14 cellular contexts compared by ENCODE assay signal in the genomic region with DNA sequence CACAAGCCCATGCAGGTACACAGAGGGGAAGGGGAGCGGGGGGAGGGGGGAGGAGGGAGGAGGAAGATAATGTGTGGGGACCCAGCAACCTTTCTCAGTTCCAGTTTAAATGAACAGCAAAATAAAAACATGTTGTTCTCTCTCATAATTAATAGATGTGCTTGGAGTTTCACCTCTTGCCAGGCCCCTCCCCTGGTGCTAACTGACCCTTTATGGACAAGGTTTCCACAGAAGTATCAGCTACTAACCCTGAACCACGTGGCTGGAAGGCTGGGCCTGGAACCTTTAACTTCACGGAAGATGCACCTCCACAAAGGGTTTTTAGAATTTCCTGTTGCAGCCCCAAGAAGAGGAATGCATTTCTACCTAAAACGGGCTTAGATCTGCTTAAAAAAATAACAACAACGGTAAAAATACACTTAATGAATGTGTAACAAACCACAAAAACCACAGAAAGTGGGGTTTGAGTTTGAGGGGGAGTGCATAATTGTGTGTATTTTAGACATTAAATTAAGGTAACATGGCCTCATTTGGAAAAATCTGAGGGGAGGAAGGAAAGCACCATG. TPM values are rescaled to one million over a fixed set of nuclear protein-coding genes. Genes with fewer than 3 reads are reported as not detected.
DNase-seq lines count a peak whose midpoint lies in the region; ATAC-seq and TF ChIP-seq lines count a peak whose summit lies in the region.
"Had no signal": no experiment of that assay in that cellular context is flagged by ENCODE, and none has a peak within 500 bp of the region (broad histone marks: within the 10 kb centered on the region; RNA-seq: fewer than 3 reads in every experiment).

No MANE protein-coding gene starts in this region.

- BruUV-seq in Panc1 (replicated peaks; lab: Mats Ljungman, UMichigan): no TSS peak

- POLR2A ChIA-PET in Panc1 (lab: Charles Lee): interaction anchor here (0.6 kb wide), 1 partner anchor 283 kb away, joined by 3 read pairs; no protein-coding TSS in a partner anchor

- peaks cover 48% of the 10 kb centered on the region for H3K4me1 ChIP-seq in Panc1 (ENCODE audit: control insufficient read depth, insufficient read depth, low read length)
- peaks cover 37% of the 10 kb centered on the region for H3K4me1 ChIP-seq in hepatocyte (ENCODE audit: insufficient read depth)
- no peaks in the 10 kb centered on the region for H3K4me1 ChIP-seq in effector memory CD4-positive, alpha-beta T cell (ENCODE audit: control insufficient read depth, insufficient read depth, low read length, poor library complexity, severe bottlenecking)
- H3K4me1 ChIP-seq: neural progenitor cell had no signal

- no peaks in the 10 kb centered on the region for H3K79me2 ChIP-seq in hepatocyte

- H3K27ac Mint-ChIP-seq in stimulated activated memory B cell treated with anti-CD40 and anti-IgM and Interleukin-4, amounts not matched to agents 10 μg/mL and 1 μg/mL and 100 μg/mL, for 72 hours: peak overlapping the region; percentile 60

- no peaks in the 10 kb centered on the region for H3K9me2 ChIP-seq in hepatocyte (replicated peaks; ENCODE audit: insufficient read depth)

- H3K36me3 ChIP-seq in Panc1 (ENCODE audit: control insufficient read depth, insufficient read depth, low read length) (no peaks in the 10 kb centered on the region), hepatocyte (replicated peaks; ENCODE audit: insufficient read depth, low read depth) (no peaks in the 10 kb centered on the region)
- H3K36me3 ChIP-seq in effector memory CD4-positive, alpha-beta T cell (ENCODE audit: control insufficient read depth, insufficient read depth, low read length): no peaks in the 10 kb centered on the region
- H3K36me3 ChIP-seq: neural progenitor cell had no signal

- ATAC-seq in Panc1 (no peak), GM18873 (IDR thresholded peaks at IDR 0.05; ENCODE audit: low FRiP score, unreplicated experiment) (no peak), GM21825 (IDR thresholded peaks at IDR 0.05; ENCODE audit: unreplicated experiment) (no peak)
- no peak for ATAC-seq in stimulated activated memory B cell treated with anti-CD40 and anti-IgM and Interleukin-4, amounts not matched to agents 10 μg/mL and 1 μg/mL and 100 μg/mL, for 72 hours

- TF ChIP-seq CTCF in GM12865 (IDR thresholded peaks at IDR 0.05; ENCODE audit: insufficient read depth, low read depth, low read length, missing control alignments): no peak
- no peak for TF ChIP-seq CTCF in Panc1 (IDR thresholded peaks at IDR 0.05)
- TF ChIP-seq CTCF in hepatocyte (IDR thresholded peaks at IDR 0.05; ENCODE audit: poor library complexity): no peak

- intact Hi-C loops in Panc1 (cut with micrococcal nuclease; ENCODE audit: unreplicated experiment): no loop called here

- H2AFZ ChIP-seq in hepatocyte: peak overlapping the region; percentile 1
- H2AFZ ChIP-seq: neural progenitor cell had no signal

- no peaks in the 10 kb centered on the region for H3K9me3 Mint-ChIP-seq in stimulated activated memory B cell treated with anti-CD40 and anti-IgM and Interleukin-4, amounts not matched to agents 10 μg/mL and 1 μg/mL and 100 μg/mL, for 72 hours
- H3K9me3 Mint-ChIP-seq: central memory CD8-positive, alpha-beta T cell; neural progenitor cell had no signal

- peak overlapping the region; percentile 86 for H3K27ac ChIP-seq in Panc1 (ENCODE audit: low read length)
- H3K27ac ChIP-seq in hepatocyte: peak overlapping the region; percentile 97
- H3K27ac ChIP-seq in effector memory CD4-positive, alpha-beta T cell (ENCODE audit: insufficient read depth, low read length, poor library complexity, severe bottlenecking): no peak overlapping the region
- H3K27ac ChIP-seq: neural progenitor cell had no signal

- H3K4me3 Mint-ChIP-seq in stimulated activated memory B cell treated with anti-CD40 and anti-IgM and Interleukin-4, amounts not matched to agents 10 μg/mL and 1 μg/mL and 100 μg/mL, for 72 hours: no peak overlapping the region
- H3K4me3 Mint-ChIP-seq: central memory CD8-positive, alpha-beta T cell; neural progenitor cell had no signal

- in situ Hi-C loops in Panc1 (cut with HindIII; ENCODE audit: low pct_unique_long_range_greater_than_20kb, low sequenced_read_pairs): no loop called here

- H3K27me3 ChIP-seq in Panc1 (ENCODE audit: control insufficient read depth, insufficient read depth, low read length): no peaks in the 10 kb centered on the region
- no peaks in the 10 kb centered on the region for H3K27me3 ChIP-seq in hepatocyte
- no peaks in the 10 kb centered on the region for H3K27me3 ChIP-seq in effector memory CD4-positive, alpha-beta T cell (replicated peaks; ENCODE audit: control insufficient read depth, insufficient read depth, low read length, poor library complexity, severe bottlenecking)
- H3K27me3 ChIP-seq: neural progenitor cell had no signal

- no peaks in the 10 kb centered on the region for H3K36me3 Mint-ChIP-seq in stimulated activated memory B cell treated with anti-CD40 and anti-IgM and Interleukin-4, amounts not matched to agents 10 μg/mL and 1 μg/mL and 100 μg/mL, for 72 hours
- H3K36me3 Mint-ChIP-seq: neural progenitor cell had no signal

- no peaks in the 10 kb centered on the region for H4K20me1 ChIP-seq in hepatocyte (ENCODE audit: insufficient read depth, poor library complexity, severe bottlenecking)

- CTCF ChIA-PET in Panc1 (lab: Charles Lee): no interaction called here

- H3K4me2 ChIP-seq in hepatocyte: no peak overlapping the region
- H3K4me2 ChIP-seq: neural progenitor cell had no signal

- DNase-seq in GM12865 (ENCODE audit: low read depth) (peak; percentile 27), Panc1 (ENCODE audit: low read depth, low spot score) (no peak), hepatocyte (ENCODE audit: low spot score) (no peak), SK-N-DZ (ENCODE audit: low spot score) (no peak)
- DNase-seq in effector memory CD4-positive, alpha-beta T cell: no peak
- DNase-seq: activated CD4-positive, CD25-positive, alpha-beta regulatory T cell; activated gamma-delta T cell; Kasumi-1; SIG-M5 had no signal

- no peaks in the 10 kb centered on the region for H3K27me3 Mint-ChIP-seq in stimulated activated memory B cell treated with anti-CD40 and anti-IgM and Interleukin-4, amounts not matched to agents 10 μg/mL and 1 μg/mL and 100 μg/mL, for 72 hours
- H3K27me3 Mint-ChIP-seq: central memory CD8-positive, alpha-beta T cell had no signal

- WGBS in hepatocyte (ENCODE audit: low lambda C conversion rate, missing lambda C conversion rate): 36% methylated on average over 5 of the region's 5 CpGs

- no peak overlapping the region for H3K4me3 ChIP-seq in GM12865 (ENCODE audit: low read depth, low read length)
- no peak overlapping the region for H3K4me3 ChIP-seq in Panc1 (ENCODE audit: low read depth in 2 of 2, low read length in 2 of 2)
- H3K4me3 ChIP-seq in hepatocyte: no peak overlapping the region
- no peak overlapping the region for H3K4me3 ChIP-seq in effector memory CD4-positive, alpha-beta T cell (ENCODE audit: insufficient read depth, low read depth, low read length, poor library complexity, severe bottlenecking)
- H3K4me3 ChIP-seq: neural progenitor cell had no signal

- no peaks in the 10 kb centered on the region for H3K9me3 ChIP-seq in Panc1 (ENCODE audit: control insufficient read depth, insufficient read depth, low read depth, low read length)
- no peaks in the 10 kb centered on the region for H3K9me3 ChIP-seq in hepatocyte (ENCODE audit: low read depth)
- no peaks in the 10 kb centered on the region for H3K9me3 ChIP-seq in effector memory CD4-positive, alpha-beta T cell (ENCODE audit: control insufficient read depth, low read length)

- H3K4me1 Mint-ChIP-seq in stimulated activated memory B cell treated with anti-CD40 and anti-IgM and Interleukin-4, amounts not matched to agents 10 μg/mL and 1 μg/mL and 100 μg/mL, for 72 hours: peaks cover 40% of the 10 kb centered on the region

RNA-seq across cellular contexts. Expression of gene SMAD3, which starts 14.8 kb away (rescaled TPM):
- total RNA-seq in Panc1 (2021; ENCODE audit: unreplicated experiment): 394 TPM
- 255 TPM for polyA plus RNA-seq in Panc1 (2012; ENCODE audit: insufficient read length)
- 24.6 and 32.2 TPM in 2 replicates for total RNA-seq in hepatocyte
- polyA plus RNA-seq in hepatocyte: 24.7 and 26.5 TPM in 2 replicates
- 9.6 and 9.9 TPM in 2 replicates for polyA plus RNA-seq in SK-N-DZ (2014; cell fraction: cytosol; rRNA removed)
- 9.2 and 14.6 TPM in 2 replicates for polyA plus RNA-seq in SK-N-DZ (2014; cell fraction: nucleus; rRNA removed)

Comparison
In these comparisons a context has a peak if more than half of its experiments do, and no peak if none do; other contexts are left out.
1. RNA of gene SMAD3, which starts 14.8 kb away (total RNA-seq): 394 TPM in Panc1 (single experiment); 24.6 to 32.2 TPM in hepatocyte; every median in the first group is over 10 times any median in the second.